In the genomic region with DNA sequence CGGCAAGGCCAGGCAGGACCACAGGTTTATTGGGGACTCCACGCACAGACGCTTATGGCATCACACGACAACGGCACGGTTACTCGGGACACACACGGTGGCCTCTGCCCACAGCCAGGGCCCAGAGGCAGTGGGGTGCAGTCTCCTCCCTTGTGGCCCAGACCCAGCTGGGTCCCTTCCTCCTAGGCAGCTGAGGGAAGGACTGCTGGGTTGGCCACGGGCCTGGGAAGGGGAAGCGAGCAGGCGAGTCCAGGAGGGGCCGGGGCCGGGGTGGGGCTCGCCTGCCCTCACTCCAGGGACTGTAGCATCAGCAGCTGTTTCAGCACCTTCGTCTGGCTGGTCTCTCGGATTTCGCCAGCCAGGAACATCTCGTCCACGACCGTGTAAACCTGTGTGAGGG, we compare ENCODE assay signal across 3 cellular contexts.
TF ChIP-seq lines count a peak whose summit lies in the region.

No MANE protein-coding gene starts in this region.

TF ChIP-seq in IMR-90, 13 proteins besides CTCF, POLR2A, EP300 and RAD21:
- TF ChIP-seq NFE2L2 (IDR thresholded peaks at IDR 0.05; ENCODE audit: low read depth, low read length) (no peak), CHD1 (IDR thresholded peaks at IDR 0.05; ENCODE audit: low read depth, low read length) (no peak), CEBPB (IDR thresholded peaks at IDR 0.05; ENCODE audit: low read depth, low read length) (no peak), BHLHE40 (IDR thresholded peaks at IDR 0.05; ENCODE audit: low read depth, low read length) (no peak), RFX5 (IDR thresholded peaks at IDR 0.05; ENCODE audit: low read depth, low read length) (no peak), SMC3 (IDR thresholded peaks at IDR 0.05; ENCODE audit: low read depth, low read length) (no peak)
TF ChIP-seq in IMR-90: peak in this region for 0.

TF ChIP-seq in K562, 482 proteins besides CTCF, POLR2A, EP300 and RAD21:
- TF ChIP-seq HEY1 (CRISPR knock-in tag; IDR thresholded peaks at IDR 0.05; ENCODE audit: borderline replicate concordance) (no peak), ZNF778 (CRISPR knock-in tag; IDR thresholded peaks at IDR 0.05) (no peak), ZBTB1 (CRISPR knock-in tag; IDR thresholded peaks at IDR 0.05; ENCODE audit: borderline replicate concordance, low read depth) (no peak), HLTF (IDR thresholded peaks at IDR 0.05) (no peak), GTF2A2 (tag; IDR thresholded peaks at IDR 0.05) (no peak), ZNF408 (CRISPR knock-in tag; IDR thresholded peaks at IDR 0.05; ENCODE audit: low read depth) (no peak), SAP30 (IDR thresholded peaks at IDR 0.05; ENCODE audit: borderline replicate concordance, insufficient read depth, low read depth, low read length, poor library complexity, severe bottlenecking) (no peak), ZNF79 (CRISPR knock-in tag; IDR thresholded peaks at IDR 0.05; ENCODE audit: low read depth) (no peak), KAT8 (IDR thresholded peaks at IDR 0.05; ENCODE audit: low read depth) (no peak), RCOR1 (IDR thresholded peaks at IDR 0.05; ENCODE audit: borderline replicate concordance in 1 of 2, low read depth in 2 of 2, low read length in 2 of 2) (no peak), RB1 (IDR thresholded peaks at IDR 0.05; ENCODE audit: low read depth) (no peak), ZC3H8 (IDR thresholded peaks at IDR 0.05) (no peak), ZNF143 (CRISPR knock-in tag; IDR thresholded peaks at IDR 0.05) (no peak), HNRNPUL1 (IDR thresholded peaks at IDR 0.05; ENCODE audit: low read length) (no peak), FOXA1 (IDR thresholded peaks at IDR 0.05; ENCODE audit: borderline replicate concordance) (no peak)
- TF ChIP-seq, protein P1, sequence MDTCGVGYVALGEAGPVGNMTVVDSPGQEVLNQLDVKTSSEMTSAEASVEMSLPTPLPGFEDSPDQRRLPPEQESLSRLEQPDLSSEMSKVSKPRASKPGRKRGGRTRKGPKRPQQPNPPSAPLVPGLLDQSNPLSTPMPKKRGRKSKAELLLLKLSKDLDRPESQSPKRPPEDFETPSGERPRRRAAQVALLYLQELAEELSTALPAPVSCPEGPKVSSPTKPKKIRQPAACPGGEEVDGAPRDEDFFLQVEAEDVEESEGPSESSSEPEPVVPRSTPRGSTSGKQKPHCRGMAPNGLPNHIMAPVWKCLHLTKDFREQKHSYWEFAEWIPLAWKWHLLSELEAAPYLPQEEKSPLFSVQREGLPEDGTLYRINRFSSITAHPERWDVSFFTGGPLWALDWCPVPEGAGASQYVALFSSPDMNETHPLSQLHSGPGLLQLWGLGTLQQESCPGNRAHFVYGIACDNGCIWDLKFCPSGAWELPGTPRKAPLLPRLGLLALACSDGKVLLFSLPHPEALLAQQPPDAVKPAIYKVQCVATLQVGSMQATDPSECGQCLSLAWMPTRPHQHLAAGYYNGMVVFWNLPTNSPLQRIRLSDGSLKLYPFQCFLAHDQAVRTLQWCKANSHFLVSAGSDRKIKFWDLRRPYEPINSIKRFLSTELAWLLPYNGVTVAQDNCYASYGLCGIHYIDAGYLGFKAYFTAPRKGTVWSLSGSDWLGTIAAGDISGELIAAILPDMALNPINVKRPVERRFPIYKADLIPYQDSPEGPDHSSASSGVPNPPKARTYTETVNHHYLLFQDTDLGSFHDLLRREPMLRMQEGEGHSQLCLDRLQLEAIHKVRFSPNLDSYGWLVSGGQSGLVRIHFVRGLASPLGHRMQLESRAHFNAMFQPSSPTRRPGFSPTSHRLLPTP (IDR thresholded peaks at IDR 0.05; ENCODE audit: borderline replicate concordance, extremely low read depth, insufficient read length), result no peak
- TF ChIP-seq, protein P2, sequence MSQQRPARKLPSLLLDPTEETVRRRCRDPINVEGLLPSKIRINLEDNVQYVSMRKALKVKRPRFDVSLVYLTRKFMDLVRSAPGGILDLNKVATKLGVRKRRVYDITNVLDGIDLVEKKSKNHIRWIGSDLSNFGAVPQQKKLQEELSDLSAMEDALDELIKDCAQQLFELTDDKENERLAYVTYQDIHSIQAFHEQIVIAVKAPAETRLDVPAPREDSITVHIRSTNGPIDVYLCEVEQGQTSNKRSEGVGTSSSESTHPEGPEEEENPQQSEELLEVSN (IDR thresholded peaks at IDR 0.05; ENCODE audit: borderline replicate concordance in 1 of 2, extremely low read depth in 1 of 2, insufficient read depth in 1 of 2, insufficient read length in 1 of 2, low read depth in 1 of 2, low read length in 1 of 2, poor library complexity in 1 of 2, severe bottlenecking in 1 of 2), result no peak
- TF ChIP-seq, protein P3, sequence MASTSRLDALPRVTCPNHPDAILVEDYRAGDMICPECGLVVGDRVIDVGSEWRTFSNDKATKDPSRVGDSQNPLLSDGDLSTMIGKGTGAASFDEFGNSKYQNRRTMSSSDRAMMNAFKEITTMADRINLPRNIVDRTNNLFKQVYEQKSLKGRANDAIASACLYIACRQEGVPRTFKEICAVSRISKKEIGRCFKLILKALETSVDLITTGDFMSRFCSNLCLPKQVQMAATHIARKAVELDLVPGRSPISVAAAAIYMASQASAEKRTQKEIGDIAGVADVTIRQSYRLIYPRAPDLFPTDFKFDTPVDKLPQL (IDR thresholded peaks at IDR 0.05; ENCODE audit: extremely low read depth, insufficient read length), result no peak
TF ChIP-seq in K562: peak in this region for 0.

TF ChIP-seq in HEK293T, 16 proteins besides CTCF, POLR2A, EP300 and RAD21:
- no peak for TF ChIP-seq ZNF384 (IDR thresholded peaks at IDR 0.05)
- TF ChIP-seq L3MBTL2 (conservative IDR thresholded peaks at IDR 0.05), result no peak
- TF ChIP-seq HDGF (IDR thresholded peaks at IDR 0.05; ENCODE audit: borderline replicate concordance), result no peak
- TF ChIP-seq SP1 (IDR thresholded peaks at IDR 0.05), result no peak
- no peak for TF ChIP-seq FOXK2 (IDR thresholded peaks at IDR 0.05)
